11 cellular contexts compared by ENCODE assay signal in the genomic region with DNA sequence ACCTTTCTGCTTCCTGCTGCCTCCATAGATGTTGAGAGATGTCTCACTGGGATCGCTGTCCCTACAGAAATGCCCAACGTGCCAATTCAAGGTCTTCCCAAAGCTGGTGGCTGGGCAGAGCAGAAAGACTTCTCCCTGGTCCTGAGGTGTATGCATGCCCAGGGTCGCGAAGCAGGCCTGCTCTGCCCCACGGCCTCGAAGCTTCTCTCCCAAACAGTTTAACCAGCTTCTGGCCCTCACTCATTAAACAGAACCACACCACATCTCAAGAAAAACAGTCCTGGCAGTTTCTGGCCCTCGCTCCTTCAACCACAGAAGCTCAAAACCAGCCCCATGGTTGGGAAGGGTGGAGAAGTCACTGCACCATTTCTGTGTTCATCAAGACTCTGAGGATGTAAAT. TPM values are rescaled to one million over a fixed set of nuclear protein-coding genes. Genes with fewer than 3 reads are reported as not detected.
"Had no signal": no experiment of that assay in that cellular context is flagged by ENCODE, and none has a peak within 500 bp of the region (broad histone marks: within the 10 kb centered on the region; RNA-seq: fewer than 3 reads in every experiment).

No MANE protein-coding gene starts in this region.

- FAIRE-seq: HepG2 had no signal

- H3K36me3 ChIP-seq: HAP-1 had no signal

- ATAC-seq: HCT116, HepG2 had no signal

- H3K4me3 ChIP-seq: GM23248, HAP-1 had no signal

- H3K9me3 ChIP-seq: HAP-1 had no signal

- H3K27ac ChIP-seq: GM23248, HL-60 had no signal

- H3K9ac ChIP-seq: GM23248 had no signal

- DNase-seq: GM23248, GOT3, H7, HFFc6 had no signal

RNA-seq across cellular contexts. Expression of a gene that starts 14.7 kb away (rescaled TPM):
- total RNA-seq: GM23248, H4, HFFc6, HT1080 had no signal
- polyA plus RNA-seq: GM23248, IgD-negative memory B cell had no signal
